9 cellular contexts compared by ENCODE assay signal in genomic region chr12:95700316-95700785, GRCh38.
DNase-seq lines count a peak whose midpoint lies in the region; ATAC-seq lines count a peak whose summit lies in the region.
"Had no signal": no experiment of that assay in that cellular context is flagged by ENCODE, and none has a peak within 500 bp of the region (broad histone marks: within the 10 kb centered on the region; RNA-seq: fewer than 3 reads in every experiment).

No MANE protein-coding gene starts in this region.

- H3K4me1 Mint-ChIP-seq in activated CD8-positive, alpha-beta T cell treated with anti-CD3 and anti-CD28 coated beads, Interleukin-2, amount 10 ng/mL, durations not matched to agents 7 days and 5 days (ENCODE audit: low read depth), result no peaks in the 10 kb centered on the region
- H3K4me1 Mint-ChIP-seq in activated naive CD4-positive, alpha-beta T cell treated with anti-CD3 and anti-CD28 coated beads for 36 hours (ENCODE audit: low read depth), result no peaks in the 10 kb centered on the region

- H3K27me3 Mint-ChIP-seq in activated CD8-positive, alpha-beta T cell treated with anti-CD3 and anti-CD28 coated beads, Interleukin-2, amount 10 ng/mL, durations not matched to agents 7 days and 5 days (ENCODE audit: low read depth), result peaks cover 9% of the 10 kb centered on the region
- H3K27me3 Mint-ChIP-seq in activated naive CD4-positive, alpha-beta T cell treated with anti-CD3 and anti-CD28 coated beads for 36 hours (ENCODE audit: low read depth), result peaks cover 5% of the 10 kb centered on the region

- POLR2A ChIA-PET in activated CD8-positive, alpha-beta T cell treated with anti-CD3 and anti-CD28 coated beads, Interleukin-2, amount 10 ng/mL, durations not matched to agents 7 days and 5 days (lab: Charles Lee), result no interaction called here

- H3K4me3 Mint-ChIP-seq in activated CD8-positive, alpha-beta T cell treated with anti-CD3 and anti-CD28 coated beads, Interleukin-2, amount 10 ng/mL, durations not matched to agents 7 days and 5 days, result no peak overlapping the region
- H3K4me3 Mint-ChIP-seq in activated naive CD4-positive, alpha-beta T cell treated with anti-CD3 and anti-CD28 coated beads for 36 hours, result no peak overlapping the region

- CTCF ChIA-PET in activated CD8-positive, alpha-beta T cell treated with anti-CD3 and anti-CD28 coated beads, Interleukin-2, amount 10 ng/mL, durations not matched to agents 7 days and 5 days (lab: Charles Lee), result no interaction called here
- CTCF ChIA-PET in activated naive CD4-positive, alpha-beta T cell treated with anti-CD3 and anti-CD28 coated beads for 36 hours (lab: Charles Lee), result interaction anchor here (0.7 kb wide), 1 partner anchor 41 kb away, joined by 3 read pairs; no protein-coding TSS in a partner anchor

- H3K36me3 Mint-ChIP-seq in activated CD8-positive, alpha-beta T cell treated with anti-CD3 and anti-CD28 coated beads, Interleukin-2, amount 10 ng/mL, durations not matched to agents 7 days and 5 days (ENCODE audit: low read depth), result no peaks in the 10 kb centered on the region
- no peaks in the 10 kb centered on the region for H3K36me3 Mint-ChIP-seq in activated naive CD4-positive, alpha-beta T cell treated with anti-CD3 and anti-CD28 coated beads for 36 hours (ENCODE audit: low read depth)

- H3K9me3 Mint-ChIP-seq in activated CD8-positive, alpha-beta T cell treated with anti-CD3 and anti-CD28 coated beads, Interleukin-2, amount 10 ng/mL, durations not matched to agents 7 days and 5 days (ENCODE audit: insufficient read depth), result no peaks in the 10 kb centered on the region
- no peaks in the 10 kb centered on the region for H3K9me3 Mint-ChIP-seq in activated naive CD4-positive, alpha-beta T cell treated with anti-CD3 and anti-CD28 coated beads for 36 hours

- intact Hi-C loops in activated naive CD4-positive, alpha-beta T cell treated with anti-CD3 and anti-CD28 coated beads for 36 hours (cut with micrococcal nuclease), result no loop called here

- DNase-seq in Daoy (ENCODE audit: low read depth) (peak; percentile 91), dedifferentiated amniotic fluid mesenchymal stem cell (ENCODE audit: extremely low spot score) (peak; percentile 33), AML-193 (lab: John Stamatoyannopoulos, UW) (no peak), middle frontal gyrus (ENCODE audit: extremely low spot score, low spot score) (no peak)
- DNase-seq in activated CD8-positive, alpha-beta T cell treated with anti-CD3 and anti-CD28 coated beads, Interleukin-2, amount 10 ng/mL, durations not matched to agents 7 days and 5 days, result no peak
- DNase-seq in activated naive CD4-positive, alpha-beta T cell treated with anti-CD3 and anti-CD28 coated beads for 36 hours, result no peak

- ATAC-seq in GM19468 (IDR thresholded peaks at IDR 0.05; ENCODE audit: extremely low read depth, unreplicated experiment) (peak; percentile 90), HG03457 (IDR thresholded peaks at IDR 0.05; ENCODE audit: unreplicated experiment) (peak; percentile 93)
- no peak for ATAC-seq in activated CD8-positive, alpha-beta T cell treated with anti-CD3 and anti-CD28 coated beads, Interleukin-2, amount 10 ng/mL, durations not matched to agents 7 days and 5 days
- ATAC-seq: HCT116 had no signal

- H3K27ac Mint-ChIP-seq in activated CD8-positive, alpha-beta T cell treated with anti-CD3 and anti-CD28 coated beads, Interleukin-2, amount 10 ng/mL, durations not matched to agents 7 days and 5 days, result no peak overlapping the region
- no peak overlapping the region for H3K27ac Mint-ChIP-seq in activated naive CD4-positive, alpha-beta T cell treated with anti-CD3 and anti-CD28 coated beads for 36 hours

Comparison
In these comparisons a context has a peak if more than half of its experiments do, and no peak if none do; other contexts are left out.
1. DNase-seq: peak in Daoy (single experiment) and dedifferentiated amniotic fluid mesenchymal stem cell (single experiment); none in activated CD8-positive, alpha-beta T cell treated with anti-CD3 and anti-CD28 coated beads, Interleukin-2, amount 10 ng/mL, durations not matched to agents 7 days and 5 days (single experiment), AML-193 (0 of 2), activated naive CD4-positive, alpha-beta T cell treated with anti-CD3 and anti-CD28 coated beads for 36 hours (single experiment) and middle frontal gyrus (single experiment).